ENCODE assay signal across 8 cellular contexts in the genomic region with DNA sequence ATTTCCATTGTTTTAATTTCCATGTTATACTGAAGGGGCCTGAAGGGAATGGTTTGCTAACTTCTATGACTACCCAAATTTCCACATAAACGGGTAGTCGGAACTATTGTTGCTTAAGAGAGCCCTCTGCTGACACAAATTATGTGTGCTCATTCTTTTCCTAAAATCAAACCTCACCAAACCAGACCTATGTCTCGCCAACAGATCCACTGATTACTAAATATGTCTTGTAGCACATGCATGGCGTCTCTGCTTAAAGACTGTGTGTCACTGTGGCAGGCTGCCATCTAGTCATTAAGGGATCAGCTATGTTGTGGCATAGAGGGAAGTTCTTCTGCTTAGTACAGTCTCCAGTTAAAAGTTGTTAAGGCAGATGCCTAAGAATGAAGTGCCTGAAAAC. TPM values are rescaled to one million over a fixed set of nuclear protein-coding genes. Genes with fewer than 3 reads are reported as not detected.
DNase-seq lines count a peak whose midpoint lies in the region; TF ChIP-seq lines count a peak whose summit lies in the region.

No MANE protein-coding gene starts in this region.

- H3K27ac Mint-ChIP-seq in activated CD4-positive, alpha-beta memory T cell treated with anti-CD3 and anti-CD28 coated beads, Interleukin-2, amount 10 ng/mL, durations not matched to agents 7 days and 5 days, result no peak overlapping the region

- H3K4me1 ChIP-seq in liver (ENCODE audit: control insufficient read depth in 4 of 4, insufficient read depth in 4 of 4, low read length in 3 of 4), result peaks cover 0 to 3% (median 0%) of the 10 kb centered on the region in 4 donors
- peaks cover 0 to 15% (median 0%) of the 10 kb centered on the region in 3 donors for H3K4me1 ChIP-seq in esophagus squamous epithelium

- DNase-seq in GM03348 (ENCODE audit: low spot score) (peak; percentile 43), NCI-H1105 (lab: John Stamatoyannopoulos, UW) (peak; percentile 11), T47D (ENCODE audit: low read depth in 1 of 2, low spot score in 1 of 2) (peak; percentile 23 to 75), NCI-H187 (lab: John Stamatoyannopoulos, UW) (no peak), NCI-H774 (lab: John Stamatoyannopoulos, UW) (no peak), esophagus squamous epithelium (lab: John Stamatoyannopoulos, UW) (no peak)
- no peak for DNase-seq in activated CD4-positive, alpha-beta memory T cell treated with anti-CD3 and anti-CD28 coated beads, Interleukin-2, amount 10 ng/mL, durations not matched to agents 7 days and 5 days

- no peaks in the 10 kb centered on the region for H3K36me3 ChIP-seq in liver (ENCODE audit: control insufficient read depth in 4 of 4, insufficient read depth in 3 of 4, low read depth in 1 of 4, low read length in 3 of 4)
- no peaks in the 10 kb centered on the region for H3K36me3 ChIP-seq in esophagus squamous epithelium

- peaks cover 3% of the 10 kb centered on the region for H3K4me1 Mint-ChIP-seq in activated CD4-positive, alpha-beta memory T cell treated with anti-CD3 and anti-CD28 coated beads, Interleukin-2, amount 10 ng/mL, durations not matched to agents 7 days and 5 days

- H3K27me3 ChIP-seq in liver (ENCODE audit: control insufficient read depth in 4 of 4, insufficient read depth in 4 of 4, low read length in 3 of 4) (no peaks in the 10 kb centered on the region), esophagus squamous epithelium (no peaks in the 10 kb centered on the region)

- H3K27ac ChIP-seq in liver (ENCODE audit: low read depth in 1 of 2, low read length in 2 of 2) (no peak overlapping the region), esophagus squamous epithelium (peak overlapping the region in 2 of 4 donors; percentile 36 to 45)

- intact Hi-C loops in esophagus squamous epithelium (cut with DNase I), result loop anchor here (5.0 kb wide), 1 partner anchor 121 kb away; no protein-coding TSS in a partner anchor

- peaks cover 2% of the 10 kb centered on the region for H3K27me3 Mint-ChIP-seq in activated CD4-positive, alpha-beta memory T cell treated with anti-CD3 and anti-CD28 coated beads, Interleukin-2, amount 10 ng/mL, durations not matched to agents 7 days and 5 days

- POLR2A ChIA-PET in activated CD4-positive, alpha-beta memory T cell treated with anti-CD3 and anti-CD28 coated beads, Interleukin-2, amount 10 ng/mL, durations not matched to agents 7 days and 5 days (lab: Charles Lee), result no interaction called here

- CTCF ChIA-PET in activated CD4-positive, alpha-beta memory T cell treated with anti-CD3 and anti-CD28 coated beads, Interleukin-2, amount 10 ng/mL, durations not matched to agents 7 days and 5 days (lab: Charles Lee), result interaction anchor here (2.4 to 4.0 kb wide), 2 partner anchors 120 to 168 kb away, joined by 9 to 22 read pairs; no protein-coding TSS in a partner anchor

- no peak overlapping the region for H3K4me3 Mint-ChIP-seq in activated CD4-positive, alpha-beta memory T cell treated with anti-CD3 and anti-CD28 coated beads, Interleukin-2, amount 10 ng/mL, durations not matched to agents 7 days and 5 days

- 20% methylated on average over 4 of the region's 4 CpGs for WGBS in liver
- 6 to 24% methylated on average over 3 to 4 of the region's 4 CpGs for WGBS in esophagus squamous epithelium, 2 donors

- H3K4me3 ChIP-seq in liver (ENCODE audit: low read depth in 1 of 3, low read length in 3 of 3) (no peak overlapping the region), esophagus squamous epithelium (no peak overlapping the region)

- TF ChIP-seq CTCF in liver (IDR thresholded peaks at IDR 0.05; ENCODE audit: low read depth, low read length, missing input control) (peak; percentile 27), esophagus squamous epithelium (IDR thresholded peaks at IDR 0.05) (peak in 3 of 6 experiments; percentile 16 to 49 (median 23))

- H3K9ac ChIP-seq in liver (ENCODE audit: low read depth in 1 of 2, low read length in 2 of 2), result no peak overlapping the region

- no peak for TF ChIP-seq POLR2A in esophagus squamous epithelium (IDR thresholded peaks at IDR 0.05)

- no peaks in the 10 kb centered on the region for H3K9me3 ChIP-seq in liver (ENCODE audit: control insufficient read depth in 4 of 4, low read length in 3 of 4)
- H3K9me3 ChIP-seq in esophagus squamous epithelium, result no peaks in the 10 kb centered on the region

- in situ Hi-C loops in T47D (cut with HindIII; ENCODE audit: low pct_unique_long_range_greater_than_20kb, low sequenced_read_pairs), result no loop called here

- no peaks in the 10 kb centered on the region for H3K9me3 Mint-ChIP-seq in activated CD4-positive, alpha-beta memory T cell treated with anti-CD3 and anti-CD28 coated beads, Interleukin-2, amount 10 ng/mL, durations not matched to agents 7 days and 5 days

- peak; percentile 73 to 85 for TF ChIP-seq RAD21 in liver (IDR thresholded peaks at IDR 0.05)

- no peaks in the 10 kb centered on the region for H3K36me3 Mint-ChIP-seq in activated CD4-positive, alpha-beta memory T cell treated with anti-CD3 and anti-CD28 coated beads, Interleukin-2, amount 10 ng/mL, durations not matched to agents 7 days and 5 days (ENCODE audit: low read depth)

TF ChIP-seq in liver, 16 proteins besides CTCF, POLR2A, EP300 and RAD21:
- TF ChIP-seq YY1 (IDR thresholded peaks at IDR 0.05) (no peak), EGR1 (IDR thresholded peaks at IDR 0.05; ENCODE audit: low read depth in 2 of 2) (no peak), HNF4G (IDR thresholded peaks at IDR 0.05) (no peak), JUND (IDR thresholded peaks at IDR 0.05) (no peak), FOXA1 (IDR thresholded peaks at IDR 0.05) (no peak)
- TF ChIP-seq, protein P1, sequence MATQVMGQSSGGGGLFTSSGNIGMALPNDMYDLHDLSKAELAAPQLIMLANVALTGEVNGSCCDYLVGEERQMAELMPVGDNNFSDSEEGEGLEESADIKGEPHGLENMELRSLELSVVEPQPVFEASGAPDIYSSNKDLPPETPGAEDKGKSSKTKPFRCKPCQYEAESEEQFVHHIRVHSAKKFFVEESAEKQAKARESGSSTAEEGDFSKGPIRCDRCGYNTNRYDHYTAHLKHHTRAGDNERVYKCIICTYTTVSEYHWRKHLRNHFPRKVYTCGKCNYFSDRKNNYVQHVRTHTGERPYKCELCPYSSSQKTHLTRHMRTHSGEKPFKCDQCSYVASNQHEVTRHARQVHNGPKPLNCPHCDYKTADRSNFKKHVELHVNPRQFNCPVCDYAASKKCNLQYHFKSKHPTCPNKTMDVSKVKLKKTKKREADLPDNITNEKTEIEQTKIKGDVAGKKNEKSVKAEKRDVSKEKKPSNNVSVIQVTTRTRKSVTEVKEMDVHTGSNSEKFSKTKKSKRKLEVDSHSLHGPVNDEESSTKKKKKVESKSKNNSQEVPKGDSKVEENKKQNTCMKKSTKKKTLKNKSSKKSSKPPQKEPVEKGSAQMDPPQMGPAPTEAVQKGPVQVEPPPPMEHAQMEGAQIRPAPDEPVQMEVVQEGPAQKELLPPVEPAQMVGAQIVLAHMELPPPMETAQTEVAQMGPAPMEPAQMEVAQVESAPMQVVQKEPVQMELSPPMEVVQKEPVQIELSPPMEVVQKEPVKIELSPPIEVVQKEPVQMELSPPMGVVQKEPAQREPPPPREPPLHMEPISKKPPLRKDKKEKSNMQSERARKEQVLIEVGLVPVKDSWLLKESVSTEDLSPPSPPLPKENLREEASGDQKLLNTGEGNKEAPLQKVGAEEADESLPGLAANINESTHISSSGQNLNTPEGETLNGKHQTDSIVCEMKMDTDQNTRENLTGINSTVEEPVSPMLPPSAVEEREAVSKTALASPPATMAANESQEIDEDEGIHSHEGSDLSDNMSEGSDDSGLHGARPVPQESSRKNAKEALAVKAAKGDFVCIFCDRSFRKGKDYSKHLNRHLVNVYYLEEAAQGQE (IDR thresholded peaks at IDR 0.05), result no peak
- TF ChIP-seq, protein P2, sequence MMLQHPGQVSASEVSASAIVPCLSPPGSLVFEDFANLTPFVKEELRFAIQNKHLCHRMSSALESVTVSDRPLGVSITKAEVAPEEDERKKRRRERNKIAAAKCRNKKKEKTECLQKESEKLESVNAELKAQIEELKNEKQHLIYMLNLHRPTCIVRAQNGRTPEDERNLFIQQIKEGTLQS (IDR thresholded peaks at IDR 0.05), result no peak
TF ChIP-seq in liver: peak in this region for 0.

RNA-seq across cellular contexts. Expression of a gene that starts 25.1 kb away (rescaled TPM):
- 10 to 100 TPM in 1 of 2 donors, 1 to 10 TPM in 1; 9.0 to 16.4 TPM for total RNA-seq in liver
- 10 to 100 TPM; 17.6 to 24.7 TPM for polyA plus RNA-seq in liver
- total RNA-seq in activated CD4-positive, alpha-beta memory T cell treated with anti-CD3 and anti-CD28 coated beads, Interleukin-2, amount 10 ng/mL, durations not matched to agents 7 days and 5 days, result 1 to 10 TPM; 5.1 to 5.6 TPM
- total RNA-seq in esophagus squamous epithelium, result 10 to 100 TPM; 22.1 to 56.3 (median 32.5) TPM

RNA-seq across cellular contexts. Expression of a gene that starts 32.6 kb away (rescaled TPM):
- total RNA-seq in liver, result under 1 TPM; 0.23 to 0.67 TPM
- under 1 TPM; 0.28 to 0.38 TPM for polyA plus RNA-seq in liver
- not detected for total RNA-seq in activated CD4-positive, alpha-beta memory T cell treated with anti-CD3 and anti-CD28 coated beads, Interleukin-2, amount 10 ng/mL, durations not matched to agents 7 days and 5 days
- 1 to 10 TPM in 2 of 4 donors, under 1 TPM in 1, not detected in 1; 0.79 to 2.5 (median 1.2) TPM for total RNA-seq in esophagus squamous epithelium

Comparison
In these comparisons a context has a peak if more than half of its experiments do, and no peak if none do; other contexts are left out.
1. DNase-seq: peak in GM03348 (single experiment), NCI-H1105 (single experiment) and T47D (2 of 2); none in NCI-H187 (0 of 2), activated CD4-positive, alpha-beta memory T cell treated with anti-CD3 and anti-CD28 coated beads, Interleukin-2, amount 10 ng/mL, durations not matched to agents 7 days and 5 days (single experiment), NCI-H774 (single experiment) and esophagus squamous epithelium (single experiment).